In genomic region chr1:209490013-209490412, GRCh38 we compare ENCODE assay signal across 13 cellular contexts.
DNase-seq lines count a peak whose midpoint lies in the region.
"Had no signal": no experiment of that assay in that cellular context is flagged by ENCODE, and none has a peak within 500 bp of the region (broad histone marks: within the 10 kb centered on the region; RNA-seq: fewer than 3 reads in every experiment).

No MANE protein-coding gene starts in this region.

- H3K9me3 Mint-ChIP-seq in CD4-positive, alpha-beta memory T cell: peaks cover 0 to 8% (median 5%) of the 10 kb centered on the region in 8 donors

- H3K36me3 Mint-ChIP-seq in CD4-positive, alpha-beta memory T cell: no peaks in the 10 kb centered on the region
- H3K36me3 Mint-ChIP-seq: CD4-positive, CD25-positive, alpha-beta regulatory T cell had no signal

- no peak overlapping the region for H3K27ac Mint-ChIP-seq in CD4-positive, alpha-beta memory T cell
- H3K27ac Mint-ChIP-seq: CD4-positive, CD25-positive, alpha-beta regulatory T cell; naive B cell had no signal

- H3K4me1 Mint-ChIP-seq in CD4-positive, alpha-beta memory T cell: peaks cover 0 to 5% (median 0%) of the 10 kb centered on the region in 4 donors
- H3K4me1 Mint-ChIP-seq: naive B cell had no signal

- H3K27me3 Mint-ChIP-seq in CD4-positive, alpha-beta memory T cell: peaks cover 7 to 10% of the 10 kb centered on the region in 2 donors

- H3K27me3 ChIP-seq in CD4-positive, alpha-beta memory T cell (ENCODE audit: insufficient read depth, low read length): no peaks in the 10 kb centered on the region

- POLR2A ChIA-PET in CD4-positive, alpha-beta memory T cell (lab: Charles Lee; ENCODE audit: partially characterized antibody): no interaction called here

- peaks cover 4% of the 10 kb centered on the region for H3K4me1 ChIP-seq in CD4-positive, alpha-beta memory T cell (ENCODE audit: insufficient read depth, low read length)

- no peaks in the 10 kb centered on the region for H3K9me3 ChIP-seq in CD4-positive, alpha-beta memory T cell (ENCODE audit: control insufficient read depth in 1 of 2, low read length in 2 of 2)

- no peak overlapping the region for H3K27ac ChIP-seq in CD4-positive, alpha-beta memory T cell (ENCODE audit: low read depth, low read length)

- DNase-seq in NCI-H510A treated with DMSO at 0.1 percent for 48 hours (lab: John Stamatoyannopoulos, UW) (peak; percentile 39), NCI-H510A (lab: John Stamatoyannopoulos, UW) (no peak), RKO (ENCODE audit: low spot score) (peak; percentile 43), fibroblast of peridontal ligament (ENCODE audit: extremely low read depth) (peak; percentile 33), superior temporal gyrus (ENCODE audit: extremely low spot score) (peak; percentile 31), T1000 (lab: John Stamatoyannopoulos, UW) (no peak), Kasumi-1 (lab: John Stamatoyannopoulos, UW) (no peak)
- DNase-seq in CD4-positive, alpha-beta memory T cell: no peak
- DNase-seq: activated CD4-positive, alpha-beta T cell treated with anti-CD3 and anti-CD28 coated beads, Interleukin-2, amount 50 U/mL, for 48 hours; CD4-positive, CD25-positive, alpha-beta regulatory T cell; dermis blood vessel endothelial cell; naive B cell; NCI-H226 had no signal

- CTCF ChIA-PET in CD4-positive, alpha-beta memory T cell (lab: Charles Lee; ENCODE audit: partially characterized antibody): no interaction called here

- intact Hi-C loops in CD4-positive, alpha-beta memory T cell (cut with micrococcal nuclease): no loop called here

- H3K4me3 Mint-ChIP-seq in CD4-positive, alpha-beta memory T cell: no peak overlapping the region
- H3K4me3 Mint-ChIP-seq: CD4-positive, CD25-positive, alpha-beta regulatory T cell; naive B cell had no signal

- H3K4me3 ChIP-seq in CD4-positive, alpha-beta memory T cell (ENCODE audit: low read length in 2 of 2): no peak overlapping the region

- no peaks in the 10 kb centered on the region for H3K36me3 ChIP-seq in CD4-positive, alpha-beta memory T cell (ENCODE audit: insufficient read depth, low read length)

Comparison
In these comparisons a context has a peak if more than half of its experiments do, and no peak if none do; other contexts are left out.
1. DNase-seq: peak in NCI-H510A treated with DMSO at 0.1 percent for 48 hours (single experiment), RKO (single experiment), fibroblast of peridontal ligament (single experiment) and superior temporal gyrus (single experiment); none in NCI-H510A (single experiment), T1000 (single experiment), Kasumi-1 (0 of 2) and CD4-positive, alpha-beta memory T cell (0 of 5).